ENCODE assay signal across 8 cellular contexts in genomic region chr1:224430511-224431113, GRCh38. TPM values are rescaled to one million over a fixed set of nuclear protein-coding genes. Genes with fewer than 3 reads are reported as not detected.
DNase-seq lines count a peak whose midpoint lies in the region; ATAC-seq, FAIRE-seq and TF ChIP-seq lines count a peak whose summit lies in the region.

No MANE protein-coding gene starts in this region.

- H3K4me2 ChIP-seq in endothelial cell of umbilical vein (ENCODE audit: insufficient read depth, low read length): peak overlapping the region; percentile 97
- peak overlapping the region; percentile 98 for H3K4me2 ChIP-seq in osteoblast (ENCODE audit: insufficient read depth, low read length)

- peak overlapping the region; percentile 63 to 73 (median 68) for H3K4me3 Mint-ChIP-seq in T-cell

- no peaks in the 10 kb centered on the region for H3K9me1 ChIP-seq in endothelial cell of umbilical vein (replicated peaks; ENCODE audit: control insufficient read depth, extremely low read depth, insufficient read depth, low read length)

- H3K9me3 Mint-ChIP-seq in T-cell: no peaks in the 10 kb centered on the region

- FAIRE-seq in endothelial cell of umbilical vein (lab: Jason Lieb, UNC): peak; percentile 97

- H3K4me1 ChIP-seq in endothelial cell of umbilical vein (ENCODE audit: control insufficient read depth, extremely low read depth, insufficient read depth, low read length) (peaks cover 50% of the 10 kb centered on the region), osteoblast (ENCODE audit: insufficient read depth, low read length) (peaks cover 56% of the 10 kb centered on the region)

- dilution Hi-C loops in endothelial cell of umbilical vein (cut with MboI; ENCODE audit: extremely low pct_ligation_motif_present, low sequenced_read_pairs): no loop called here

- no peak overlapping the region for H2AFZ ChIP-seq in endothelial cell of umbilical vein (ENCODE audit: low read depth, low read length)
- H2AFZ ChIP-seq in osteoblast (ENCODE audit: low read length): no peak overlapping the region

- peak overlapping the region; percentile 84 to 87 for H3K27ac Mint-ChIP-seq in T-cell

- TF ChIP-seq CTCF in endothelial cell of umbilical vein (IDR thresholded peaks at IDR 0.05; ENCODE audit: extremely low read depth in 1 of 2, insufficient read depth in 1 of 2, low read depth in 1 of 2, low read length in 2 of 2) (no peak), osteoblast (IDR thresholded peaks at IDR 0.05; ENCODE audit: extremely low read depth, low read depth, low read length) (no peak)

- H3K9ac ChIP-seq in endothelial cell of umbilical vein (replicated peaks; ENCODE audit: extremely low read depth, insufficient read depth, low read length): peak overlapping the region; percentile 37

- H3K4me3 ChIP-seq in endothelial cell of umbilical vein (replicated peaks in 1 of 3; ENCODE audit: insufficient read depth in 1 of 3, low read depth in 1 of 3, low read length in 3 of 3) (peak overlapping the region in 1 of 3 experiments; percentile 51), osteoblast (ENCODE audit: insufficient read depth, low read length) (peak overlapping the region; percentile 41)

- POLR2A ChIA-PET in T-cell (lab: Charles Lee) (interaction anchor here (0.5 to 2.6 kb wide), 8 partner anchors 12 to 1902 kb away, joined by 3 to 8 read pairs (median 5); no protein-coding TSS in a partner anchor), endothelial cell of umbilical vein (lab: Charles Lee) (interaction anchor here (0.8 kb wide), 1 partner anchor 26 kb away, joined by 11 read pairs; no protein-coding TSS in a partner anchor)

- H3K27ac ChIP-seq in endothelial cell of umbilical vein (ENCODE audit: insufficient read depth, low read depth, low read length) (peak overlapping the region; percentile 63), osteoblast (ENCODE audit: low read depth, low read length) (peak overlapping the region; percentile 60)

- peaks cover 62 to 64% (median 63%) of the 10 kb centered on the region in 3 donors for H3K4me1 Mint-ChIP-seq in T-cell

- intact Hi-C loops in endothelial cell of umbilical vein (cut with micrococcal nuclease): loop anchor here (5.0 kb wide), 2 partner anchors 73 to 723 kb away; partner anchors contain the start of gene CNIH4

- H3K9me3 ChIP-seq in endothelial cell of umbilical vein (replicated peaks; ENCODE audit: control insufficient read depth, insufficient read depth, low read length) (no peaks in the 10 kb centered on the region), osteoblast (ENCODE audit: low read depth, low read length) (no peaks in the 10 kb centered on the region)

- BruUV-seq in endothelial cell of umbilical vein (replicated peaks; lab: Mats Ljungman, UMichigan): no TSS peak

- H4K20me1 ChIP-seq in endothelial cell of umbilical vein (replicated peaks; ENCODE audit: control insufficient read depth, extremely low read depth, insufficient read depth, low read length) (peaks cover 3% of the 10 kb centered on the region), osteoblast (ENCODE audit: insufficient read depth, low read length) (peaks cover 40% of the 10 kb centered on the region)

- ATAC-seq in HG03196 (IDR thresholded peaks at IDR 0.05; ENCODE audit: unreplicated experiment) (peak; percentile 29), T-cell (replicated peaks in 1 of 4) (peak in 2 of 4 experiments; percentile 10 to 14), GM21526 (IDR thresholded peaks at IDR 0.05; ENCODE audit: low FRiP score, unreplicated experiment) (no peak)

- TF ChIP-seq POLR2A in endothelial cell of umbilical vein (IDR thresholded peaks at IDR 0.05; ENCODE audit: low read depth, low read length): no peak

- DNase-seq in activated T-cell treated with anti-CD3 and anti-CD28 coated beads for 1 hour (ENCODE audit: low read depth) (peak; percentile 7), T-cell (peak in 17 of 34 experiments; percentile 16 to 56 (median 35)), endothelial cell of umbilical vein (ENCODE audit: low read depth, low spot score) (peak; percentile 88), osteoblast (ENCODE audit: insufficient read length, low spot score, missing footprints) (peak; percentile 66), NCI-H748 (lab: John Stamatoyannopoulos, UW; ENCODE audit: unreplicated experiment) (no peak)
- no peak for DNase-seq in activated T-cell treated with anti-CD3 and anti-CD28 coated beads, Interleukin-2, amount 50 U/mL, for 48 hours

- H3K36me3 Mint-ChIP-seq in T-cell: peaks cover 22% of the 10 kb centered on the region

- no peaks in the 10 kb centered on the region for H3K27me3 ChIP-seq in endothelial cell of umbilical vein (ENCODE audit: control insufficient read depth in 2 of 2, insufficient read depth in 2 of 2, low read length in 2 of 2)
- H3K27me3 ChIP-seq in osteoblast (ENCODE audit: insufficient read depth, low read length): no peaks in the 10 kb centered on the region

- no peaks in the 10 kb centered on the region for H3K27me3 Mint-ChIP-seq in T-cell

- H3K79me2 ChIP-seq in endothelial cell of umbilical vein (ENCODE audit: control insufficient read depth, insufficient read depth, low read length) (peaks cover 65% of the 10 kb centered on the region), osteoblast (ENCODE audit: insufficient read depth, low read length) (peaks cover 72% of the 10 kb centered on the region)

- CTCF ChIA-PET in T-cell (lab: Charles Lee) (interaction anchor here in 1 of 2 donors (0.5 to 2.2 kb wide), 8 partner anchors 13 to 314 kb away, joined by 3 to 13 read pairs (median 3); no protein-coding TSS in a partner anchor), endothelial cell of umbilical vein (lab: Charles Lee) (interaction anchor here (0.9 to 7.4 kb wide), 9 partner anchors 13 to 492 kb away, joined by 3 to 92 read pairs (median 4); no protein-coding TSS in a partner anchor)

- peaks cover 0 to 8% of the 10 kb centered on the region in 2 experiments for H3K36me3 ChIP-seq in endothelial cell of umbilical vein (ENCODE audit: control insufficient read depth in 2 of 2, extremely low read depth in 1 of 2, insufficient read depth in 2 of 2, low read length in 2 of 2)
- H3K36me3 ChIP-seq in osteoblast (ENCODE audit: insufficient read depth, low read length): peaks cover 16% of the 10 kb centered on the region

TF ChIP-seq in endothelial cell of umbilical vein, 7 proteins besides CTCF, POLR2A, EP300 and RAD21:
- TF ChIP-seq POLR2AphosphoS5 (IDR thresholded peaks at IDR 0.05; ENCODE audit: insufficient read depth, low read depth, low read length) (peak; percentile 25), FOS (IDR thresholded peaks at IDR 0.05; ENCODE audit: borderline replicate concordance, insufficient read depth, low read length) (peak; percentile 83), EZH2 (IDR thresholded peaks at IDR 0.05; ENCODE audit: borderline replicate concordance, low read depth, low read length, severe bottlenecking) (no peak), MAX (IDR thresholded peaks at IDR 0.05; ENCODE audit: insufficient read depth, insufficient read length) (no peak), GATA2 (IDR thresholded peaks at IDR 0.05; ENCODE audit: insufficient read depth, insufficient read length, low read depth, low read length) (peak; percentile 29), JUN (IDR thresholded peaks at IDR 0.05; ENCODE audit: borderline replicate concordance, insufficient read depth, insufficient read length, low read depth) (peak; percentile 40), MYC (IDR thresholded peaks at IDR 0.05; ENCODE audit: low read depth, low read length) (no peak)

RNA-seq across cellular contexts. Expression of gene WDR26, which starts 4.0 kb away (rescaled TPM):
- total RNA-seq in T-cell (100 to 1,000 TPM in 2 of 5 donors, 10 to 100 TPM in 3; 90.7 to 166 (median 96.3) TPM), endothelial cell of umbilical vein (90.1 and 92.4 TPM in 2 replicates), osteoblast (78.9 and 80.2 TPM in 2 replicates)
- 19.3 and 26.7 TPM in 2 replicates for polyA plus RNA-seq in endothelial cell of umbilical vein
- polyA plus RNA-seq in endothelial cell of umbilical vein (2011; cell fraction: cytosol; rRNA removed): 33.7 and 36.0 TPM in 2 replicates
- polyA plus RNA-seq in endothelial cell of umbilical vein (2011; cell fraction: nucleus; rRNA removed): 88.9 and 115 TPM in 2 replicates
- polyA plus RNA-seq in endothelial cell of umbilical vein (2012): 62.1 and 76.9 TPM in 2 replicates
- polyA minus RNA-seq in endothelial cell of umbilical vein: 74.5 and 98.5 TPM in 2 replicates
- polyA minus RNA-seq in endothelial cell of umbilical vein (2011; cell fraction: cytosol; rRNA and poly(A)+ RNA removed): 29.9 TPM
- polyA minus RNA-seq in endothelial cell of umbilical vein (2011; cell fraction: nucleus; rRNA and poly(A)+ RNA removed): 128 and 154 TPM in 2 replicates

Comparison
In these comparisons a context has a peak if more than half of its experiments do, and no peak if none do; other contexts are left out.
1. DNase-seq: peak in activated T-cell treated with anti-CD3 and anti-CD28 coated beads for 1 hour (single experiment), endothelial cell of umbilical vein (single experiment) and osteoblast (single experiment); none in activated T-cell treated with anti-CD3 and anti-CD28 coated beads, Interleukin-2, amount 50 U/mL, for 48 hours (0 of 2) and NCI-H748 (single experiment).